26 cellular contexts compared by ENCODE assay signal in genomic region chr22:43008509-43008908, GRCh38. TPM values are rescaled to one million over a fixed set of nuclear protein-coding genes. Genes with fewer than 3 reads are reported as not detected.
DNase-seq lines count a peak whose midpoint lies in the region; ATAC-seq and TF ChIP-seq lines count a peak whose summit lies in the region.
"Had no signal": no experiment of that assay in that cellular context is flagged by ENCODE, and none has a peak within 500 bp of the region (broad histone marks: within the 10 kb centered on the region; RNA-seq: fewer than 3 reads in every experiment).

No MANE protein-coding gene starts in this region.

- no peak overlapping the region for H3K27ac ChIP-seq in BLaER1 treated with 17β-estradiol and CSF1 and Interleukin-3, amounts not matched to agents 10 nM and 100 nM
- H3K27ac ChIP-seq in ascending aorta (peak overlapping the region; percentile 69 to 79), right cardiac atrium (ENCODE audit: low read length) (no peak overlapping the region), sigmoid colon (peak overlapping the region; percentile 2 to 65 (median 40))
- H3K27ac ChIP-seq: uterus had no signal

- no peaks in the 10 kb centered on the region for H3K9me3 ChIP-seq in BLaER1 treated with 17β-estradiol and CSF1 and Interleukin-3, amounts not matched to agents 10 nM and 100 nM (replicated peaks in 1 of 11)
- H3K9me3 ChIP-seq in ascending aorta, result no peaks in the 10 kb centered on the region
- H3K9me3 ChIP-seq in right cardiac atrium (ENCODE audit: control insufficient read depth, low read length), result no peaks in the 10 kb centered on the region
- no peaks in the 10 kb centered on the region for H3K9me3 ChIP-seq in sigmoid colon
- H3K9me3 ChIP-seq: uterus had no signal

- H3K4me3 ChIP-seq in BLaER1 treated with 17β-estradiol and CSF1 and Interleukin-3, amounts not matched to agents 10 nM and 100 nM, result no peak overlapping the region
- H3K4me3 ChIP-seq in ascending aorta, result no peak overlapping the region
- H3K4me3 ChIP-seq in right cardiac atrium (ENCODE audit: low read length), result no peak overlapping the region
- no peak overlapping the region for H3K4me3 ChIP-seq in sigmoid colon
- H3K4me3 ChIP-seq: lung, uterus had no signal

- H3K9ac ChIP-seq in BLaER1 treated with 17β-estradiol and CSF1 and Interleukin-3, amounts not matched to agents 10 nM and 100 nM, result no peak overlapping the region

- DNase-seq in ascending aorta (ENCODE audit: low spot score in 2 of 2) (peak in 1 of 2 donors; percentile 76), right cardiac atrium (peak; percentile 68 to 86 (median 75)), sigmoid colon (no peak), GM19238 (ENCODE audit: insufficient read length, low spot score) (no peak)
- no peak for DNase-seq in stimulated activated CD4-positive, alpha-beta T cell treated with anti-CD3 and anti-CD28 coated beads, Interleukin-1b, Interleukin-23, amount 100 ng/mL, for 48 hours
- DNase-seq: ACHN; activated naive CD8-positive, alpha-beta T cell treated with anti-CD3 and anti-CD28 coated beads, Interleukin-2, amount 50 U/mL, for 24 hours; CD8-positive, alpha-beta T cell; central memory CD4-positive, alpha-beta T cell; DMS79 treated with DMSO at 0.1 percent for 48 hours; effector memory CD8-positive, alpha-beta T cell; foreskin fibroblast; naive thymus-derived CD8-positive, alpha-beta T cell; NCI-H187 treated with DMSO at 0.1 percent for 48 hours; SIG-M5; stimulated activated CD4-positive, alpha-beta T cell treated with anti-CD3 and anti-CD28 coated beads, Interleukin-12 subunit alpha, Interleukin-12 subunit beta, amount 100 ng/mL, for 4 hours; stimulated activated naive B cell treated with anti-CD40 and anti-IgM and Interleukin-4, amounts not matched to agents 10 μg/mL and 1 μg/mL and 100 μg/mL, for 72 hours; uterus had no signal

- no peaks in the 10 kb centered on the region for H3K27me3 Mint-ChIP-seq in stimulated activated memory B cell treated with anti-CD40 and anti-IgM and Interleukin-4, amounts not matched to agents 10 μg/mL and 1 μg/mL and 100 μg/mL, for 72 hours
- H3K27me3 Mint-ChIP-seq: activated naive CD8-positive, alpha-beta T cell treated with anti-CD3 and anti-CD28 coated beads, Interleukin-2, amount 50 U/mL, for 24 hours; effector memory CD8-positive, alpha-beta T cell; naive thymus-derived CD8-positive, alpha-beta T cell; progenitor cell of endocrine pancreas; stimulated activated naive B cell treated with anti-CD40 and anti-IgM and Interleukin-4, amounts not matched to agents 10 μg/mL and 1 μg/mL and 100 μg/mL, for 72 hours had no signal

- intact Hi-C loops in ascending aorta (cut with DNase I) (no loop called here), right cardiac atrium (cut with DNase I) (no loop called here), sigmoid colon (cut with DNase I) (no loop called here)

- ATAC-seq in right cardiac atrium (peak; percentile 69 to 81), HG02642 (IDR thresholded peaks at IDR 0.05; ENCODE audit: poor library complexity, unreplicated experiment) (no peak)
- ATAC-seq in stimulated activated memory B cell treated with anti-CD40 and anti-IgM and Interleukin-4, amounts not matched to agents 10 μg/mL and 1 μg/mL and 100 μg/mL, for 72 hours, result no peak
- ATAC-seq: CD8-positive, alpha-beta T cell; effector memory CD8-positive, alpha-beta T cell; HCT116; naive thymus-derived CD8-positive, alpha-beta T cell; WTC11 had no signal

- no peak overlapping the region for H3K4me3 Mint-ChIP-seq in stimulated activated memory B cell treated with anti-CD40 and anti-IgM and Interleukin-4, amounts not matched to agents 10 μg/mL and 1 μg/mL and 100 μg/mL, for 72 hours
- H3K4me3 Mint-ChIP-seq: activated naive CD8-positive, alpha-beta T cell treated with anti-CD3 and anti-CD28 coated beads, Interleukin-2, amount 50 U/mL, for 24 hours; CD8-positive, alpha-beta T cell; effector memory CD8-positive, alpha-beta T cell; naive thymus-derived CD8-positive, alpha-beta T cell; stimulated activated naive B cell treated with anti-CD40 and anti-IgM and Interleukin-4, amounts not matched to agents 10 μg/mL and 1 μg/mL and 100 μg/mL, for 72 hours; T-helper 1 cell treated with Interleukin-12 subunit alpha and Interleukin-12 subunit beta and Interleukin-4 antibody, amounts not matched to agents 30 μg/mL and 1 μg/mL, for 36 hours; WTC11 had no signal

- 89% methylated on average over 4 of the region's 4 CpGs for WGBS in right cardiac atrium
- WGBS in sigmoid colon, 2 donors, result 20 to 66% methylated on average over 4 of the region's 4 CpGs

- peaks cover 74% of the 10 kb centered on the region for H3K4me1 Mint-ChIP-seq in stimulated activated memory B cell treated with anti-CD40 and anti-IgM and Interleukin-4, amounts not matched to agents 10 μg/mL and 1 μg/mL and 100 μg/mL, for 72 hours

- peaks cover 5% of the 10 kb centered on the region for H3K36me3 Mint-ChIP-seq in stimulated activated memory B cell treated with anti-CD40 and anti-IgM and Interleukin-4, amounts not matched to agents 10 μg/mL and 1 μg/mL and 100 μg/mL, for 72 hours
- H3K36me3 Mint-ChIP-seq: CD8-positive, alpha-beta T cell had no signal

- H3K27me3 ChIP-seq in BLaER1 treated with 17β-estradiol and CSF1 and Interleukin-3, amounts not matched to agents 10 nM and 100 nM, result no peaks in the 10 kb centered on the region
- H3K27me3 ChIP-seq in ascending aorta, result no peaks in the 10 kb centered on the region
- no peaks in the 10 kb centered on the region for H3K27me3 ChIP-seq in right cardiac atrium (ENCODE audit: control insufficient read depth, insufficient read depth)
- H3K27me3 ChIP-seq in sigmoid colon, result no peaks in the 10 kb centered on the region
- H3K27me3 ChIP-seq: uterus had no signal

- no peak for TF ChIP-seq CTCF in ascending aorta (IDR thresholded peaks at IDR 0.05)
- no peak for TF ChIP-seq CTCF in sigmoid colon (IDR thresholded peaks at IDR 0.05)

- H4K20me1 ChIP-seq in BLaER1 treated with 17β-estradiol and CSF1 and Interleukin-3, amounts not matched to agents 10 nM and 100 nM, result peaks cover 100% of the 10 kb centered on the region in 11 experiments

- H3K4me2 ChIP-seq in BLaER1 treated with 17β-estradiol and CSF1 and Interleukin-3, amounts not matched to agents 10 nM and 100 nM, result peak overlapping the region in 9 of 11 experiments; percentile 4 to 100 (median 23); a peak in 12 of 22 replicates

- TF ChIP-seq POLR2A in sigmoid colon (IDR thresholded peaks at IDR 0.05), result no peak

- H3K27ac Mint-ChIP-seq in stimulated activated memory B cell treated with anti-CD40 and anti-IgM and Interleukin-4, amounts not matched to agents 10 μg/mL and 1 μg/mL and 100 μg/mL, for 72 hours, result no peak overlapping the region
- H3K27ac Mint-ChIP-seq: activated naive CD8-positive, alpha-beta T cell treated with anti-CD3 and anti-CD28 coated beads, Interleukin-2, amount 50 U/mL, for 24 hours; CD8-positive, alpha-beta T cell; effector memory CD8-positive, alpha-beta T cell; progenitor cell of endocrine pancreas; stimulated activated naive B cell treated with anti-CD40 and anti-IgM and Interleukin-4, amounts not matched to agents 10 μg/mL and 1 μg/mL and 100 μg/mL, for 72 hours; T-helper 1 cell treated with Interleukin-12 subunit alpha and Interleukin-12 subunit beta and Interleukin-4 antibody, amounts not matched to agents 30 μg/mL and 1 μg/mL, for 36 hours; WTC11 had no signal

- TF ChIP-seq EP300 in sigmoid colon (IDR thresholded peaks at IDR 0.05), result no peak

- peaks cover 0 to 7% (median 0%) of the 10 kb centered on the region in 11 experiments; a peak in 6 of 22 replicates for H3K36me3 ChIP-seq in BLaER1 treated with 17β-estradiol and CSF1 and Interleukin-3, amounts not matched to agents 10 nM and 100 nM
- H3K36me3 ChIP-seq in ascending aorta (no peaks in the 10 kb centered on the region), sigmoid colon (no peaks in the 10 kb centered on the region)
- H3K36me3 ChIP-seq: uterus had no signal

- no peaks in the 10 kb centered on the region for H3K9me3 Mint-ChIP-seq in stimulated activated memory B cell treated with anti-CD40 and anti-IgM and Interleukin-4, amounts not matched to agents 10 μg/mL and 1 μg/mL and 100 μg/mL, for 72 hours
- H3K9me3 Mint-ChIP-seq: activated naive CD8-positive, alpha-beta T cell treated with anti-CD3 and anti-CD28 coated beads, Interleukin-2, amount 50 U/mL, for 24 hours; CD8-positive, alpha-beta T cell; effector memory CD8-positive, alpha-beta T cell; naive thymus-derived CD8-positive, alpha-beta T cell; T-helper 1 cell treated with Interleukin-12 subunit alpha and Interleukin-12 subunit beta and Interleukin-4 antibody, amounts not matched to agents 30 μg/mL and 1 μg/mL, for 36 hours had no signal

- peaks cover 72 to 97% (median 87%) of the 10 kb centered on the region in 10 experiments for H3K4me1 ChIP-seq in BLaER1 treated with 17β-estradiol and CSF1 and Interleukin-3, amounts not matched to agents 10 nM and 100 nM
- H3K4me1 ChIP-seq in ascending aorta, result peaks cover 19 to 38% of the 10 kb centered on the region in 2 donors
- peaks cover 15% of the 10 kb centered on the region for H3K4me1 ChIP-seq in right cardiac atrium (ENCODE audit: control insufficient read depth, insufficient read depth, low read length)
- peaks cover 0 to 76% (median 64%) of the 10 kb centered on the region in 4 donors for H3K4me1 ChIP-seq in sigmoid colon

RNA-seq across cellular contexts. Expression of gene PACSIN2, which starts 6.4 kb away (rescaled TPM):
- total RNA-seq in ascending aorta (95.5 TPM), right cardiac atrium (10 to 100 TPM; 66.7 to 85.6 (median 69.8) TPM), sigmoid colon (10 to 100 TPM; 44.2 to 52.3 (median 48.3) TPM)
- polyA plus RNA-seq in right cardiac atrium (40.4 TPM), sigmoid colon (100 to 1,000 TPM in 1 of 3 donors, 10 to 100 TPM in 2; 75.1 to 126 (median 91.4) TPM)

Comparison
In these comparisons a context has a peak if more than half of its experiments do, and no peak if none do; other contexts are left out.
1. H3K27ac ChIP-seq: peak in ascending aorta (2 of 2) and sigmoid colon (4 of 4); none in BLaER1 treated with 17β-estradiol and CSF1 and Interleukin-3, amounts not matched to agents 10 nM and 100 nM (0 of 11) and right cardiac atrium (single experiment).
2. DNase-seq: peak in right cardiac atrium (3 of 3); none in sigmoid colon (single experiment), GM19238 (single experiment) and stimulated activated CD4-positive, alpha-beta T cell treated with anti-CD3 and anti-CD28 coated beads, Interleukin-1b, Interleukin-23, amount 100 ng/mL, for 48 hours (single experiment).
3. ATAC-seq: peak in right cardiac atrium (2 of 2); none in HG02642 (single experiment) and stimulated activated memory B cell treated with anti-CD40 and anti-IgM and Interleukin-4, amounts not matched to agents 10 μg/mL and 1 μg/mL and 100 μg/mL, for 72 hours (single experiment).